9 cellular contexts compared by ENCODE assay signal in the genomic region with DNA sequence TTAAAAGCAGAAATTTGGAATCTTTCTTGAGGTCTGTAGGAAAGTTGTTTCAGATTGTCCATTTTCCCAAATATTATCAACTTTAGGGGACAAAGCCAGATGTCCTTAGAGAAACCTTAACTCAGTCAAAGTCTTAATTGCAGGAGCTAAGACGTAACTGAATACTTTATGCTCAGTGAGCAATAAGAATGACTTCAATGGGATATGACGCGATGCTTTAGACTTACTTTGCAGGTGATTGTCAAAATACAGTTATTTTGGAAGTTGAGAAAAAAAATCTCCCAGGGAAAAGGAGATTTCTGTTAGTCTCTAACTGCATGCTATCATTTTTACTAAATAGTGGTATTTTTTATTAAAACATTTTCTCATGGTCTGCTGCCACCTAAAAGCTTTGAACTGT.
"Had no signal": no experiment of that assay in that cellular context is flagged by ENCODE, and none has a peak within 500 bp of the region (broad histone marks: within the 10 kb centered on the region; RNA-seq: fewer than 3 reads in every experiment).

No MANE protein-coding gene starts in this region.

- H3K27ac Mint-ChIP-seq: IgD-negative memory B cell had no signal

- H3K4me2 ChIP-seq: KMS-11 had no signal

- H3K27me3 Mint-ChIP-seq: IgD-negative memory B cell had no signal

- H3K9ac ChIP-seq: KMS-11 had no signal

- DNase-seq: IMR-90, Karpas-422, KBM-7, KG1 had no signal

- FAIRE-seq: HTR-8/SVneo, K562 had no signal

- H3K36me3 Mint-ChIP-seq: IgD-negative memory B cell had no signal

- H3K4me3 Mint-ChIP-seq: IgD-negative memory B cell had no signal

- H3K27ac ChIP-seq: HL-60, KMS-11 had no signal

- H3K4me1 Mint-ChIP-seq: IgD-negative memory B cell had no signal

- ATAC-seq: K562 had no signal

- H3K4me3 ChIP-seq: K562 had no signal
